Comparison of ENCODE assay signal across 1 cellular context in the genomic region with DNA sequence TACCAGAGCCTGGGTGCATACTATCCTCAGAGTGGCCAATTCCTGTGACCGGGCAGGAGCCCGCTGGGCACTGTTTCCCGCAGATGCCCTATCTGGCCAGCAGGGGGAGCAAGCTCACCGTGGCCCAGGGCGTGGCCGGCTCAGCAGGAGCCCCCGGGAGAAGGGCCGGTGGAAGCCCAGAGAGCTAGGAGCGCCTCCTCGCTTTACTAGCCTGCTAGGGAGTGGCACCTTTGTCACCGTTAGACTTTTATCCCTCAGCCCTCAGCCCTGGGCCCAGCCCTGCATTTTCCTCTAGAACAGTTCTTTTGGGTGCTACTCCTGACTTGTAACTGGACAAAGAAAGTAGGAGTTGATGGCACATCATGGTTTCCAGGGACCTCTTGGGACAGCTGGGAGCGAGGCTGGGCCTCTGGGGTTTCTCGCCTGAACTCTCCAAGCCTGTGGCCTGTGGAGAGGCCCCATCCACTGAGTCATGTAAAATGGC.
TF ChIP-seq lines count a peak whose summit lies in the region.

No MANE protein-coding gene starts in this region.

TF ChIP-seq in IMR-90, 13 proteins besides CTCF, POLR2A, EP300 and RAD21:
- TF ChIP-seq CHD1 (IDR thresholded peaks at IDR 0.05; ENCODE audit: low read depth, low read length) = no peak; the same call in 1 of the 2 replicates
- TF ChIP-seq SMC3 (IDR thresholded peaks at IDR 0.05; ENCODE audit: low read depth, low read length) = peak; percentile 84
- peak; percentile 51; the same call in 1 of the 2 replicates for TF ChIP-seq MAZ (IDR thresholded peaks at IDR 0.05; ENCODE audit: borderline replicate concordance, low read depth, low read length)
